1 cellular context compared by ENCODE assay signal in genomic region chr9:127132921-127133647, GRCh38.
TF ChIP-seq lines count a peak whose summit lies in the region.

No MANE protein-coding gene starts in this region.

TF ChIP-seq in GM23338, 12 proteins besides CTCF, POLR2A, EP300 and RAD21 (continued from another document):
- no peak for TF ChIP-seq ZNF462 (CRISPR knock-in tag; IDR thresholded peaks at IDR 0.05)
- no peak for TF ChIP-seq ZNF114 (CRISPR knock-in tag; IDR thresholded peaks at IDR 0.05)
- TF ChIP-seq JUNB (IDR thresholded peaks at IDR 0.05; ENCODE audit: unreplicated experiment), result no peak
- no peak for TF ChIP-seq EZH2phosphoT487 (IDR thresholded peaks at IDR 0.05; ENCODE audit: unreplicated experiment)
- TF ChIP-seq POLR2AphosphoS5 (IDR thresholded peaks at IDR 0.05; ENCODE audit: low read depth), result no peak
- TF ChIP-seq NANOG (IDR thresholded peaks at IDR 0.05; ENCODE audit: borderline replicate concordance), result no peak
- no peak for TF ChIP-seq ETS1 (IDR thresholded peaks at IDR 0.05)
- no peak for TF ChIP-seq CREB1 (CRISPR knock-in tag; IDR thresholded peaks at IDR 0.05; ENCODE audit: low read depth)
- TF ChIP-seq STAT1 (IDR thresholded peaks at IDR 0.05; ENCODE audit: unreplicated experiment), result no peak
- TF ChIP-seq EZH2 (IDR thresholded peaks at IDR 0.05; ENCODE audit: low read depth, unreplicated experiment), result no peak
- no peak for TF ChIP-seq REST (IDR thresholded peaks at IDR 0.05; ENCODE audit: unreplicated experiment)
TF ChIP-seq in GM23338: peak in this region for 0.
